1 cellular context compared by ENCODE assay signal in the genomic region with DNA sequence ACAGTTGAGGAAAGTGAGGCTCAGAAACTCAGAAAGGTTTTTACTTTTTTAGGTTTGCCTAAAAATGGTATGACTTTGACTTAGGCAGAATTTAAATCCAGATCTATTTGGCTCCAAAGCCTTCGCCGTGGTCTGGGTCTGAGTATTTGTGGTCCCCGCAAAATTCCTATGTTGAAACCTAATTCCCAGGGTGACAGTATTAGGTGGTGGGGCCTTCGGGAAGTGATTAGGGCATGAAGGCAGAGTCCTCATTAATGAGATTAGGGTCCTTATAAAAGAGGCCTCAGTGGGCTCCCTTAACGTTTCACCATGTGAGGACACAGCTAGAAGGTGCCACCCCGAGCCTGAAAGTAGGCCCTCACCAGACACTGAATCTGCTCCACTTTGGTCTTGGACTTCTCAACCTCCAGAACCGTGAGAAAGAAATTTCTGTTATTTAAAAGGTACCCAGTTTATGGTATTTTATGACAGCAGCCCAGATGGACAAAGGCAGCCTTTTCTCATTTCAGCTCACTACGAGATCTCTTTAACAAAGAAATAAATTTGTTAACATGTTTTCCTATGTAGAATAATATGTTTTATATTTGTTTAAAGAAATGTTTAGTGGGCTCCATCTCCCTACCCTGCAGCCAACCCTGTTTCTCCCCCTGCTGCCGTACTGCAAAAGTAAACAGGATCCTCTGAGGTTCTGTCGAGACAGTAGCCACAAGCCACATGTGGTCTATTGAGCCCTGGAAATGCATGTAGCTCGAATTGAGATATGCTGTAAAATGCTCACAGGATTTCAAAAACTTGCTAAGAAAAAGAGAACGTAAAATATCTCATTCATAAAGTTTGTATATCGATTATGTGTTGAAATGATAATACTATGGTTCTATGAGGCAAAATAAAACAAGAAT.
TF ChIP-seq lines count a peak whose summit lies in the region.

No MANE protein-coding gene starts in this region.

TF ChIP-seq in HepG2, 621 proteins besides CTCF, POLR2A, EP300 and RAD21 (continued from another document):
- TF ChIP-seq, protein P1, sequence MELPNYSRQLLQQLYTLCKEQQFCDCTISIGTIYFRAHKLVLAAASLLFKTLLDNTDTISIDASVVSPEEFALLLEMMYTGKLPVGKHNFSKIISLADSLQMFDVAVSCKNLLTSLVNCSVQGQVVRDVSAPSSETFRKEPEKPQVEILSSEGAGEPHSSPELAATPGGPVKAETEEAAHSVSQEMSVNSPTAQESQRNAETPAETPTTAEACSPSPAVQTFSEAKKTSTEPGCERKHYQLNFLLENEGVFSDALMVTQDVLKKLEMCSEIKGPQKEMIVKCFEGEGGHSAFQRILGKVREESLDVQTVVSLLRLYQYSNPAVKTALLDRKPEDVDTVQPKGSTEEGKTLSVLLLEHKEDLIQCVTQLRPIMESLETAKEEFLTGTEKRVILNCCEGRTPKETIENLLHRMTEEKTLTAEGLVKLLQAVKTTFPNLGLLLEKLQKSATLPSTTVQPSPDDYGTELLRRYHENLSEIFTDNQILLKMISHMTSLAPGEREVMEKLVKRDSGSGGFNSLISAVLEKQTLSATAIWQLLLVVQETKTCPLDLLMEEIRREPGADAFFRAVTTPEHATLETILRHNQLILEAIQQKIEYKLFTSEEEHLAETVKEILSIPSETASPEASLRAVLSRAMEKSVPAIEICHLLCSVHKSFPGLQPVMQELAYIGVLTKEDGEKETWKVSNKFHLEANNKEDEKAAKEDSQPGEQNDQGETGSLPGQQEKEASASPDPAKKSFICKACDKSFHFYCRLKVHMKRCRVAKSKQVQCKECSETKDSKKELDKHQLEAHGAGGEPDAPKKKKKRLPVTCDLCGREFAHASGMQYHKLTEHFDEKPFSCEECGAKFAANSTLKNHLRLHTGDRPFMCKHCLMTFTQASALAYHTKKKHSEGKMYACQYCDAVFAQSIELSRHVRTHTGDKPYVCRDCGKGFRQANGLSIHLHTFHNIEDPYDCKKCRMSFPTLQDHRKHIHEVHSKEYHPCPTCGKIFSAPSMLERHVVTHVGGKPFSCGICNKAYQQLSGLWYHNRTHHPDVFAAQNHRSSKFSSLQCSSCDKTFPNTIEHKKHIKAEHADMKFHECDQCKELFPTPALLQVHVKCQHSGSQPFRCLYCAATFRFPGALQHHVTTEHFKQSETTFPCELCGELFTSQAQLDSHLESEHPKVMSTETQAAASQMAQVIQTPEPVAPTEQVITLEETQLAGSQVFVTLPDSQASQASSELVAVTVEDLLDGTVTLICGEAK (IDR thresholded peaks at IDR 0.05), result no peak
- TF ChIP-seq, protein P1 (CRISPR knock-in tag; IDR thresholded peaks at IDR 0.05), result no peak
- TF ChIP-seq, protein P2, sequence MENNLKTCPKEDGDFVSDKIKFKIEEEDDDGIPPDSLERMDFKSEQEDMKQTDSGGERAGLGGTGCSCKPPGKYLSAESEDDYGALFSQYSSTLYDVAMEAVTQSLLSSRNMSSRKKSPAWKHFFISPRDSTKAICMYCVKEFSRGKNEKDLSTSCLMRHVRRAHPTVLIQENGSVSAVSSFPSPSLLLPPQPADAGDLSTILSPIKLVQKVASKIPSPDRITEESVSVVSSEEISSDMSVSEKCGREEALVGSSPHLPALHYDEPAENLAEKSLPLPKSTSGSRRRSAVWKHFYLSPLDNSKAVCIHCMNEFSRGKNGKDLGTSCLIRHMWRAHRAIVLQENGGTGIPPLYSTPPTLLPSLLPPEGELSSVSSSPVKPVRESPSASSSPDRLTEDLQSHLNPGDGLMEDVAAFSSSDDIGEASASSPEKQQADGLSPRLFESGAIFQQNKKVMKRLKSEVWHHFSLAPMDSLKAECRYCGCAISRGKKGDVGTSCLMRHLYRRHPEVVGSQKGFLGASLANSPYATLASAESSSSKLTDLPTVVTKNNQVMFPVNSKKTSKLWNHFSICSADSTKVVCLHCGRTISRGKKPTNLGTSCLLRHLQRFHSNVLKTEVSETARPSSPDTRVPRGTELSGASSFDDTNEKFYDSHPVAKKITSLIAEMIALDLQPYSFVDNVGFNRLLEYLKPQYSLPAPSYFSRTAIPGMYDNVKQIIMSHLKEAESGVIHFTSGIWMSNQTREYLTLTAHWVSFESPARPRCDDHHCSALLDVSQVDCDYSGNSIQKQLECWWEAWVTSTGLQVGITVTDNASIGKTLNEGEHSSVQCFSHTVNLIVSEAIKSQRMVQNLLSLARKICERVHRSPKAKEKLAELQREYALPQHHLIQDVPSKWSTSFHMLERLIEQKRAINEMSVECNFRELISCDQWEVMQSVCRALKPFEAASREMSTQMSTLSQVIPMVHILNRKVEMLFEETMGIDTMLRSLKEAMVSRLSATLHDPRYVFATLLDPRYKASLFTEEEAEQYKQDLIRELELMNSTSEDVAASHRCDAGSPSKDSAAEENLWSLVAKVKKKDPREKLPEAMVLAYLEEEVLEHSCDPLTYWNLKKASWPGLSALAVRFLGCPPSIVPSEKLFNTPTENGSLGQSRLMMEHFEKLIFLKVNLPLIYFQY (CRISPR knock-in tag; IDR thresholded peaks at IDR 0.05; ENCODE audit: borderline replicate concordance), result no peak
- no peak for TF ChIP-seq PTBP1 (IDR thresholded peaks at IDR 0.05; ENCODE audit: low read depth, low read length, poor library complexity, severe bottlenecking)
- no peak for TF ChIP-seq FOXA1 (IDR thresholded peaks at IDR 0.05)
- TF ChIP-seq FOXA1 (CRISPR knock-in tag; IDR thresholded peaks at IDR 0.05), result peak; percentile 65
- TF ChIP-seq TBP (CRISPR knock-in tag; IDR thresholded peaks at IDR 0.05), result no peak
- TF ChIP-seq, protein P3, sequence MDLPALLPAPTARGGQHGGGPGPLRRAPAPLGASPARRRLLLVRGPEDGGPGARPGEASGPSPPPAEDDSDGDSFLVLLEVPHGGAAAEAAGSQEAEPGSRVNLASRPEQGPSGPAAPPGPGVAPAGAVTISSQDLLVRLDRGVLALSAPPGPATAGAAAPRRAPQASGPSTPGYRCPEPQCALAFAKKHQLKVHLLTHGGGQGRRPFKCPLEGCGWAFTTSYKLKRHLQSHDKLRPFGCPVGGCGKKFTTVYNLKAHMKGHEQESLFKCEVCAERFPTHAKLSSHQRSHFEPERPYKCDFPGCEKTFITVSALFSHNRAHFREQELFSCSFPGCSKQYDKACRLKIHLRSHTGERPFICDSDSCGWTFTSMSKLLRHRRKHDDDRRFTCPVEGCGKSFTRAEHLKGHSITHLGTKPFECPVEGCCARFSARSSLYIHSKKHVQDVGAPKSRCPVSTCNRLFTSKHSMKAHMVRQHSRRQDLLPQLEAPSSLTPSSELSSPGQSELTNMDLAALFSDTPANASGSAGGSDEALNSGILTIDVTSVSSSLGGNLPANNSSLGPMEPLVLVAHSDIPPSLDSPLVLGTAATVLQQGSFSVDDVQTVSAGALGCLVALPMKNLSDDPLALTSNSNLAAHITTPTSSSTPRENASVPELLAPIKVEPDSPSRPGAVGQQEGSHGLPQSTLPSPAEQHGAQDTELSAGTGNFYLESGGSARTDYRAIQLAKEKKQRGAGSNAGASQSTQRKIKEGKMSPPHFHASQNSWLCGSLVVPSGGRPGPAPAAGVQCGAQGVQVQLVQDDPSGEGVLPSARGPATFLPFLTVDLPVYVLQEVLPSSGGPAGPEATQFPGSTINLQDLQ (CRISPR knock-in tag; IDR thresholded peaks at IDR 0.05), result no peak
- no peak for TF ChIP-seq RARG (CRISPR knock-in tag; IDR thresholded peaks at IDR 0.05; ENCODE audit: low read depth)
- TF ChIP-seq MED1 (CRISPR knock-in tag; IDR thresholded peaks at IDR 0.05), result peak; percentile 39; the same call in 1 of the 2 replicates
- TF ChIP-seq, protein P4, sequence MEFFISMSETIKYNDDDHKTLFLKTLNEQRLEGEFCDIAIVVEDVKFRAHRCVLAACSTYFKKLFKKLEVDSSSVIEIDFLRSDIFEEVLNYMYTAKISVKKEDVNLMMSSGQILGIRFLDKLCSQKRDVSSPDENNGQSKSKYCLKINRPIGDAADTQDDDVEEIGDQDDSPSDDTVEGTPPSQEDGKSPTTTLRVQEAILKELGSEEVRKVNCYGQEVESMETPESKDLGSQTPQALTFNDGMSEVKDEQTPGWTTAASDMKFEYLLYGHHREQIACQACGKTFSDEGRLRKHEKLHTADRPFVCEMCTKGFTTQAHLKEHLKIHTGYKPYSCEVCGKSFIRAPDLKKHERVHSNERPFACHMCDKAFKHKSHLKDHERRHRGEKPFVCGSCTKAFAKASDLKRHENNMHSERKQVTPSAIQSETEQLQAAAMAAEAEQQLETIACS (CRISPR knock-in tag; IDR thresholded peaks at IDR 0.05), result no peak
- TF ChIP-seq ZNF766 (CRISPR knock-in tag; IDR thresholded peaks at IDR 0.05; ENCODE audit: borderline replicate concordance), result no peak
- TF ChIP-seq FOXC1 (CRISPR knock-in tag; IDR thresholded peaks at IDR 0.05; ENCODE audit: borderline replicate concordance), result no peak
- TF ChIP-seq ZNF333 (CRISPR knock-in tag; IDR thresholded peaks at IDR 0.05; ENCODE audit: borderline replicate concordance), result no peak
- TF ChIP-seq ZNF746 (CRISPR knock-in tag; IDR thresholded peaks at IDR 0.05), result no peak
- TF ChIP-seq, protein P5, sequence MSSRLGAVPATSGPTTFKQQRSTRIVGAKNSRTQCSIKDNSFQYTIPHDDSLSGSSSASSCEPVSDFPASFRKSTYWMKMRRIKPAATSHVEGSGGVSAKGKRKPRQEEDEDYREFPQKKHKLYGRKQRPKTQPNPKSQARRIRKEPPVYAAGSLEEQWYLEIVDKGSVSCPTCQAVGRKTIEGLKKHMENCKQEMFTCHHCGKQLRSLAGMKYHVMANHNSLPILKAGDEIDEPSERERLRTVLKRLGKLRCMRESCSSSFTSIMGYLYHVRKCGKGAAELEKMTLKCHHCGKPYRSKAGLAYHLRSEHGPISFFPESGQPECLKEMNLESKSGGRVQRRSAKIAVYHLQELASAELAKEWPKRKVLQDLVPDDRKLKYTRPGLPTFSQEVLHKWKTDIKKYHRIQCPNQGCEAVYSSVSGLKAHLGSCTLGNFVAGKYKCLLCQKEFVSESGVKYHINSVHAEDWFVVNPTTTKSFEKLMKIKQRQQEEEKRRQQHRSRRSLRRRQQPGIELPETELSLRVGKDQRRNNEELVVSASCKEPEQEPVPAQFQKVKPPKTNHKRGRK (CRISPR knock-in tag; IDR thresholded peaks at IDR 0.05), result no peak
- TF ChIP-seq ZBTB8A (CRISPR knock-in tag; IDR thresholded peaks at IDR 0.05; ENCODE audit: borderline replicate concordance, low read depth), result no peak
- no peak for TF ChIP-seq YEATS4 (CRISPR knock-in tag; IDR thresholded peaks at IDR 0.05; ENCODE audit: borderline replicate concordance)
- TF ChIP-seq ZMYM3 (CRISPR knock-in tag; IDR thresholded peaks at IDR 0.05), result no peak
- no peak for TF ChIP-seq MTA1 (CRISPR knock-in tag; IDR thresholded peaks at IDR 0.05; ENCODE audit: borderline replicate concordance)
- no peak for TF ChIP-seq ZNF567 (CRISPR knock-in tag; IDR thresholded peaks at IDR 0.05; ENCODE audit: borderline replicate concordance)
- no peak for TF ChIP-seq ZNF678 (CRISPR knock-in tag; IDR thresholded peaks at IDR 0.05)
- no peak for TF ChIP-seq ZNF501 (CRISPR knock-in tag; IDR thresholded peaks at IDR 0.05)
- no peak for TF ChIP-seq TEAD3 (CRISPR knock-in tag; optimal IDR thresholded peaks at IDR 0.05; ENCODE audit: borderline replicate concordance)
- TF ChIP-seq, protein P6, sequence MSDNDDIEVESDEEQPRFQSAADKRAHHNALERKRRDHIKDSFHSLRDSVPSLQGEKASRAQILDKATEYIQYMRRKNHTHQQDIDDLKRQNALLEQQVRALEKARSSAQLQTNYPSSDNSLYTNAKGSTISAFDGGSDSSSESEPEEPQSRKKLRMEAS (IDR thresholded peaks at IDR 0.05), result peak; percentile 73; the same call in 1 of the 2 replicates
- no peak for TF ChIP-seq ZNF614 (CRISPR knock-in tag; IDR thresholded peaks at IDR 0.05; ENCODE audit: borderline replicate concordance)
